Comparison of ENCODE assay signal across 27 cellular contexts in the genomic region with DNA sequence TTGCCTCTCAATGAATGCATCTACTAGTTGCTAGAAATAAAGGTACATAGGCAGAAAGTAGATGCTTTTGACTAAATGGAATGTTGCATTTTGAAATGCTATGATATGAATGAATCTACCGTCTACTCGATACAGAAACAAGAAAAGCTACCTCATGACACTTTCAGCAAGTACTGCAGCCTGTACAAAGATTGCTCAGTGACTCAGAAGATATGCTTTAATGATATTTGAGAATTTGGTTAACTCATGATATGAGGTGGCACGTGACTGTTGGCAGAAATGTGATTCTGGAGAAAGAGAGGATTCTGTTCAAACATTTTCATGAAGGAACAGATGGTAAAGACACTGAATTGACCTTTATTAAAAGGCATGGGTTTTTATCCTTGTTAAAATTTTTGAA.
DNase-seq lines count a peak whose midpoint lies in the region; ATAC-seq, FAIRE-seq and TF ChIP-seq lines count a peak whose summit lies in the region.
"Had no signal": no experiment of that assay in that cellular context is flagged by ENCODE, and none has a peak within 500 bp of the region (broad histone marks: within the 10 kb centered on the region; RNA-seq: fewer than 3 reads in every experiment).

No MANE protein-coding gene starts in this region.

- POLR2A ChIA-PET in AG04450 (lab: Yijun Ruan, JAX), result interaction anchor here (0.6 kb wide), 1 partner anchor 76 kb away, joined by 3 read pairs; a partner anchor contains a TSS
- POLR2A ChIA-PET in activated CD4-positive, alpha-beta memory T cell treated with anti-CD3 and anti-CD28 coated beads, Interleukin-2, amount 10 ng/mL, durations not matched to agents 7 days and 5 days (lab: Charles Lee), result no interaction called here

- H3K27ac ChIP-seq in AG04450 (ENCODE audit: low read depth, low read length), result no peak overlapping the region
- no peak overlapping the region for H3K27ac ChIP-seq in vagina
- H3K27ac ChIP-seq: body of pancreas, dorsolateral prefrontal cortex, esophagus squamous epithelium, HL-60, SJSA1, upper lobe of left lung had no signal

- intact Hi-C loops in vagina (cut with DNase I), result no loop called here

- no peak overlapping the region for H3K27ac Mint-ChIP-seq in activated CD4-positive, alpha-beta memory T cell treated with anti-CD3 and anti-CD28 coated beads, Interleukin-2, amount 10 ng/mL, durations not matched to agents 7 days and 5 days
- H3K27ac Mint-ChIP-seq: activated CD4-positive, alpha-beta T cell treated with anti-CD3 and anti-CD28 coated beads for 36 hours; stimulated activated naive CD8-positive, alpha-beta T cell treated with anti-CD3 and anti-CD28 coated beads, Interleukin-15, Interleukin-2, amounts not matched to agents 100 ng/mL and 50 ng/mL, for 24 hours had no signal

- no peaks in the 10 kb centered on the region for H3K27me3 Mint-ChIP-seq in activated CD4-positive, alpha-beta memory T cell treated with anti-CD3 and anti-CD28 coated beads, Interleukin-2, amount 10 ng/mL, durations not matched to agents 7 days and 5 days
- H3K27me3 Mint-ChIP-seq: activated CD4-positive, alpha-beta T cell treated with anti-CD3 and anti-CD28 coated beads for 36 hours; stimulated activated naive CD8-positive, alpha-beta T cell treated with anti-CD3 and anti-CD28 coated beads, Interleukin-15, Interleukin-2, amounts not matched to agents 100 ng/mL and 50 ng/mL, for 24 hours had no signal

- DNase-seq in AG04450 (ENCODE audit: low read depth, low spot score) (peak; percentile 33), HT1080 (ENCODE audit: low read depth) (peak; percentile 7), bronchial epithelial cell (ENCODE audit: low read depth) (peak; percentile 29), foreskin melanocyte (peak; percentile 93), vagina (ENCODE audit: extremely low spot score in 2 of 2) (no peak)
- no peak for DNase-seq in activated T-cell treated with anti-CD3 and anti-CD28 coated beads, Interleukin-2, amount 50 U/mL, for 48 hours
- no peak for DNase-seq in activated CD4-positive, alpha-beta memory T cell treated with anti-CD3 and anti-CD28 coated beads, Interleukin-2, amount 10 ng/mL, durations not matched to agents 7 days and 5 days
- DNase-seq: activated CD4-positive, alpha-beta T cell treated with anti-CD3 and anti-CD28 coated beads for 36 hours; activated CD8-positive, alpha-beta memory T cell treated with anti-CD3 and anti-CD28 coated beads, Interleukin-2, amount 50 U/mL, for 48 hours; activated naive CD4-positive, alpha-beta T cell; body of pancreas; dorsolateral prefrontal cortex; esophagus squamous epithelium; GDM1; hippocampal formation; NCI-H1092 treated with DMSO at 0.1 percent for 48 hours; NCI-H2081 treated with DMSO at 0.1 percent for 48 hours; NCI-H526 treated with DMSO at 0.1 percent for 48 hours; right cardiac atrium; T1000 had no signal

- H3K9me3 Mint-ChIP-seq in activated CD4-positive, alpha-beta memory T cell treated with anti-CD3 and anti-CD28 coated beads, Interleukin-2, amount 10 ng/mL, durations not matched to agents 7 days and 5 days, result no peaks in the 10 kb centered on the region
- H3K9me3 Mint-ChIP-seq: stimulated activated naive CD8-positive, alpha-beta T cell treated with anti-CD3 and anti-CD28 coated beads, Interleukin-15, Interleukin-2, amounts not matched to agents 100 ng/mL and 50 ng/mL, for 24 hours had no signal

- FAIRE-seq in bronchial epithelial cell (lab: Jason Lieb, UNC), result no peak
- FAIRE-seq: H1, K562 had no signal

- TF ChIP-seq POLR2A in vagina (IDR thresholded peaks at IDR 0.05), result no peak

- no peak for TF ChIP-seq CTCF in AG04450 (IDR thresholded peaks at IDR 0.05; ENCODE audit: low read depth, low read length)
- no peak for TF ChIP-seq CTCF in bronchial epithelial cell (IDR thresholded peaks at IDR 0.05; ENCODE audit: insufficient read depth, low read length, severe bottlenecking)
- TF ChIP-seq CTCF in vagina (IDR thresholded peaks at IDR 0.05), result no peak

- peaks cover 1% of the 10 kb centered on the region for H3K36me3 ChIP-seq in bronchial epithelial cell (ENCODE audit: control insufficient read depth, insufficient read depth, low read length)
- H3K36me3 ChIP-seq in vagina, result peaks cover 0 to 25% of the 10 kb centered on the region in 2 donors

- CTCF ChIA-PET in AG04450 (lab: Charles Lee), result interaction anchor here (0.9 kb wide), 1 partner anchor 46 kb away, joined by 3 read pairs; no protein-coding TSS in a partner anchor
- CTCF ChIA-PET in activated CD4-positive, alpha-beta memory T cell treated with anti-CD3 and anti-CD28 coated beads, Interleukin-2, amount 10 ng/mL, durations not matched to agents 7 days and 5 days (lab: Charles Lee), result no interaction called here

- no peak overlapping the region for H3K4me3 ChIP-seq in AG04450 (ENCODE audit: low read depth, low read length)
- no peak overlapping the region for H3K4me3 ChIP-seq in bronchial epithelial cell (ENCODE audit: low read depth, low read length)
- no peak overlapping the region for H3K4me3 ChIP-seq in vagina
- H3K4me3 ChIP-seq: body of pancreas, dorsolateral prefrontal cortex, esophagus squamous epithelium, K562, SJSA1, upper lobe of left lung had no signal

- ATAC-seq in GM18909 (IDR thresholded peaks at IDR 0.05; ENCODE audit: poor library complexity, unreplicated experiment), result no peak
- ATAC-seq: activated CD4-positive, alpha-beta T cell treated with anti-CD3 and anti-CD28 coated beads for 36 hours; body of pancreas; K562; right cardiac atrium had no signal

- no peaks in the 10 kb centered on the region for H3K4me1 ChIP-seq in vagina
- H3K4me1 ChIP-seq: body of pancreas, esophagus squamous epithelium, SJSA1, upper lobe of left lung had no signal

- H3K27me3 ChIP-seq in AG04450 (ENCODE audit: control insufficient read depth, insufficient read depth, low read length) (no peaks in the 10 kb centered on the region), bronchial epithelial cell (ENCODE audit: control insufficient read depth, insufficient read depth, low read length) (no peaks in the 10 kb centered on the region), vagina (no peaks in the 10 kb centered on the region)
- H3K27me3 ChIP-seq: body of pancreas, dorsolateral prefrontal cortex, esophagus squamous epithelium, SJSA1, upper lobe of left lung had no signal

- peaks cover 36% of the 10 kb centered on the region for H3K36me3 Mint-ChIP-seq in activated CD4-positive, alpha-beta memory T cell treated with anti-CD3 and anti-CD28 coated beads, Interleukin-2, amount 10 ng/mL, durations not matched to agents 7 days and 5 days (ENCODE audit: low read depth)

- H3K4me1 Mint-ChIP-seq in activated CD4-positive, alpha-beta memory T cell treated with anti-CD3 and anti-CD28 coated beads, Interleukin-2, amount 10 ng/mL, durations not matched to agents 7 days and 5 days, result no peaks in the 10 kb centered on the region
- H3K4me1 Mint-ChIP-seq: activated CD4-positive, alpha-beta T cell treated with anti-CD3 and anti-CD28 coated beads for 36 hours had no signal

- H3K4me3 Mint-ChIP-seq in activated CD4-positive, alpha-beta memory T cell treated with anti-CD3 and anti-CD28 coated beads, Interleukin-2, amount 10 ng/mL, durations not matched to agents 7 days and 5 days, result no peak overlapping the region
- H3K4me3 Mint-ChIP-seq: activated CD4-positive, alpha-beta T cell treated with anti-CD3 and anti-CD28 coated beads for 36 hours; stimulated activated naive CD8-positive, alpha-beta T cell treated with anti-CD3 and anti-CD28 coated beads, Interleukin-15, Interleukin-2, amounts not matched to agents 100 ng/mL and 50 ng/mL, for 24 hours had no signal

- H3K9me3 ChIP-seq in AG04450 (ENCODE audit: control insufficient read depth, insufficient read depth, low read length) (no peaks in the 10 kb centered on the region), vagina (no peaks in the 10 kb centered on the region)
- H3K9me3 ChIP-seq: body of pancreas, esophagus squamous epithelium, SJSA1, upper lobe of left lung had no signal

Comparison
In these comparisons a context has a peak if more than half of its experiments do, and no peak if none do; other contexts are left out.
1. DNase-seq: peak in AG04450 (single experiment), HT1080 (single experiment), bronchial epithelial cell (single experiment) and foreskin melanocyte (single experiment); none in activated T-cell treated with anti-CD3 and anti-CD28 coated beads, Interleukin-2, amount 50 U/mL, for 48 hours (0 of 2), vagina (0 of 2) and activated CD4-positive, alpha-beta memory T cell treated with anti-CD3 and anti-CD28 coated beads, Interleukin-2, amount 10 ng/mL, durations not matched to agents 7 days and 5 days (single experiment).